1 cellular context compared by ENCODE assay signal in genomic region chr12:126910570-126910969, GRCh38.
TF ChIP-seq lines count a peak whose summit lies in the region.

No MANE protein-coding gene starts in this region.

TF ChIP-seq in K562, 482 proteins besides CTCF, POLR2A, EP300 and RAD21 (continued from another document):
- no peak for TF ChIP-seq ZMIZ1 (IDR thresholded peaks at IDR 0.05; ENCODE audit: low read depth in 2 of 2, low read length in 2 of 2)
- TF ChIP-seq DMBX1 (CRISPR knock-in tag; IDR thresholded peaks at IDR 0.05; ENCODE audit: borderline replicate concordance) = 0 out of 2 replicates have a peak, but pooled peaks have one; percentile 36
- TF ChIP-seq ZNF592 (IDR thresholded peaks at IDR 0.05) = peak; percentile 50
- TF ChIP-seq CXXC5 (CRISPR knock-in tag; IDR thresholded peaks at IDR 0.05) = 0 out of 2 replicates have a peak, but pooled peaks have one; percentile 17
- TF ChIP-seq KLF1 (tag; IDR thresholded peaks at IDR 0.05) = no peak
- TF ChIP-seq ZNF395 (CRISPR knock-in tag; IDR thresholded peaks at IDR 0.05) = peak; percentile 26; the same call in 1 of the 2 replicates
- no peak for TF ChIP-seq PHTF2 (CRISPR knock-in tag; IDR thresholded peaks at IDR 0.05)
- TF ChIP-seq RREB1 (CRISPR knock-in tag; IDR thresholded peaks at IDR 0.05) = no peak
- no peak for TF ChIP-seq ZNF436 (CRISPR knock-in tag; IDR thresholded peaks at IDR 0.05)
- TF ChIP-seq SIN3A (IDR thresholded peaks at IDR 0.05; ENCODE audit: borderline replicate concordance in 2 of 2, control insufficient read depth in 1 of 2, low read depth in 2 of 2, low read length in 2 of 2) = no peak
- no peak for TF ChIP-seq KLF10 (CRISPR knock-in tag; IDR thresholded peaks at IDR 0.05)
- TF ChIP-seq ELF1 (tag; IDR thresholded peaks at IDR 0.05) = no peak
- TF ChIP-seq ZBED1 (IDR thresholded peaks at IDR 0.05) = no peak
- TF ChIP-seq CREB5 (CRISPR knock-in tag; IDR thresholded peaks at IDR 0.05) = no peak
- 0 out of 2 replicates have a peak, but pooled peaks have one; percentile 26 for TF ChIP-seq CREB3 (tag; conservative IDR thresholded peaks at IDR 0.05; ENCODE audit: low read depth)
- 0 out of 2 replicates have a peak, but pooled peaks have one; percentile 17 for TF ChIP-seq ZNF766 (CRISPR knock-in tag; conservative IDR thresholded peaks at IDR 0.05)
- no peak for TF ChIP-seq TBL1XR1 (IDR thresholded peaks at IDR 0.05; ENCODE audit: low read length in 2 of 2)
